ENCODE assay signal across 2 cellular contexts in genomic region chr12:124397399-124397679, GRCh38.
TF ChIP-seq lines count a peak whose summit lies in the region.

No MANE protein-coding gene starts in this region.

TF ChIP-seq in A549, 52 proteins besides CTCF, POLR2A, EP300 and RAD21:
- no peak for TF ChIP-seq HMGXB4 (CRISPR knock-in tag; IDR thresholded peaks at IDR 0.05; ENCODE audit: borderline replicate concordance)
- no peak for TF ChIP-seq NPAS2 (CRISPR knock-in tag; IDR thresholded peaks at IDR 0.05; ENCODE audit: borderline replicate concordance)
- TF ChIP-seq ZNF302 (CRISPR knock-in tag; IDR thresholded peaks at IDR 0.05), result no peak
- no peak for TF ChIP-seq MAX (IDR thresholded peaks at IDR 0.05)
- no peak for TF ChIP-seq ELK1 (IDR thresholded peaks at IDR 0.05; ENCODE audit: low read depth, low read length)
- TF ChIP-seq ZFP36 (IDR thresholded peaks at IDR 0.05; ENCODE audit: borderline replicate concordance, partially characterized antibody), result no peak
- no peak for TF ChIP-seq SREBF2 (IDR thresholded peaks at IDR 0.05)
- TF ChIP-seq CHD4 (IDR thresholded peaks at IDR 0.05; ENCODE audit: borderline replicate concordance), result no peak
- TF ChIP-seq HOXA7 (CRISPR knock-in tag; IDR thresholded peaks at IDR 0.05), result no peak
- no peak for TF ChIP-seq BHLHE40 (IDR thresholded peaks at IDR 0.05; ENCODE audit: low read depth, low read length)
- TF ChIP-seq FOXS1 (CRISPR knock-in tag; IDR thresholded peaks at IDR 0.05), result no peak
- TF ChIP-seq ESRRA (IDR thresholded peaks at IDR 0.05; ENCODE audit: borderline replicate concordance, low read length), result no peak
- TF ChIP-seq RARB (CRISPR knock-in tag; IDR thresholded peaks at IDR 0.05), result no peak
- no peak for TF ChIP-seq CBX2 (IDR thresholded peaks at IDR 0.05; ENCODE audit: borderline replicate concordance, low read depth)
- no peak for TF ChIP-seq PHF8 (IDR thresholded peaks at IDR 0.05; ENCODE audit: borderline replicate concordance, low read depth)
- TF ChIP-seq MAFK (IDR thresholded peaks at IDR 0.05; ENCODE audit: partially characterized antibody), result no peak
- TF ChIP-seq HES2 (IDR thresholded peaks at IDR 0.05), result no peak
- TF ChIP-seq GATA3 (IDR thresholded peaks at IDR 0.05; ENCODE audit: borderline replicate concordance), result no peak
- no peak for TF ChIP-seq HEYL (CRISPR knock-in tag; IDR thresholded peaks at IDR 0.05)
TF ChIP-seq in A549: peak in this region for 0.

TF ChIP-seq in H1, 55 proteins besides CTCF, POLR2A, EP300 and RAD21 (continued from another document):
- TF ChIP-seq SIN3A (conservative IDR thresholded peaks at IDR 0.05 in 1 of 2, IDR thresholded peaks at IDR 0.05 in 1 of 2; ENCODE audit: low read depth in 1 of 2, low read length in 2 of 2) (no peak), JUND (IDR thresholded peaks at IDR 0.05; ENCODE audit: low read length) (no peak), CEBPB (IDR thresholded peaks at IDR 0.05; ENCODE audit: low read depth, low read length) (no peak), KDM5A (IDR thresholded peaks at IDR 0.05; ENCODE audit: low read length) (no peak), SP2 (IDR thresholded peaks at IDR 0.05; ENCODE audit: low read length) (no peak), CREB1 (IDR thresholded peaks at IDR 0.05) (no peak), MAX (IDR thresholded peaks at IDR 0.05) (no peak), GTF2F1 (IDR thresholded peaks at IDR 0.05; ENCODE audit: borderline replicate concordance, low read depth, low read length) (no peak), TAF7 (optimal IDR thresholded peaks at IDR 0.05; ENCODE audit: borderline replicate concordance, low read depth, low read length) (no peak), TEAD4 (IDR thresholded peaks at IDR 0.05; ENCODE audit: low read depth, low read length) (no peak), MAFK (IDR thresholded peaks at IDR 0.05; ENCODE audit: low read depth, low read length) (no peak), BCL11A (IDR thresholded peaks at IDR 0.05; ENCODE audit: low read depth in 2 of 2, low read length in 2 of 2) (no peak)
